ENCODE assay signal across 1 cellular context in the genomic region with DNA sequence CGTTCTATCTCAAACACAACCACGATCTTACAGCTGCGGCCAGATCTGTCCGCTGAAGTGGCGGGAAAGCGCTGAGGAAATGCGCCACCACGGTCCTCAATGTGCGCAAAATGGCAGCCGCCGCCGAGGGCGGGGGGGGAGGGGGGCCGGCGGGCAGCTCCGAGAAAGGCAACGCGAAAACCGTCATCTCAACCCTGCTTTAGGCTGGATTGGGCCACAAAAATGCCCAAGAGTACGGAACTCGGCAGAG.
TF ChIP-seq lines count a peak whose summit lies in the region.

No MANE protein-coding gene starts in this region.

TF ChIP-seq in SK-N-SH treated with all-trans-retinoic acid at 6 μM for 48 hours, 23 proteins besides CTCF, POLR2A, EP300 and RAD21 (continued from another document):
- TF ChIP-seq ZFP30 (CRISPR knock-in tag; IDR thresholded peaks at IDR 0.05) = no peak
